1 cellular context compared by ENCODE assay signal in the genomic region with DNA sequence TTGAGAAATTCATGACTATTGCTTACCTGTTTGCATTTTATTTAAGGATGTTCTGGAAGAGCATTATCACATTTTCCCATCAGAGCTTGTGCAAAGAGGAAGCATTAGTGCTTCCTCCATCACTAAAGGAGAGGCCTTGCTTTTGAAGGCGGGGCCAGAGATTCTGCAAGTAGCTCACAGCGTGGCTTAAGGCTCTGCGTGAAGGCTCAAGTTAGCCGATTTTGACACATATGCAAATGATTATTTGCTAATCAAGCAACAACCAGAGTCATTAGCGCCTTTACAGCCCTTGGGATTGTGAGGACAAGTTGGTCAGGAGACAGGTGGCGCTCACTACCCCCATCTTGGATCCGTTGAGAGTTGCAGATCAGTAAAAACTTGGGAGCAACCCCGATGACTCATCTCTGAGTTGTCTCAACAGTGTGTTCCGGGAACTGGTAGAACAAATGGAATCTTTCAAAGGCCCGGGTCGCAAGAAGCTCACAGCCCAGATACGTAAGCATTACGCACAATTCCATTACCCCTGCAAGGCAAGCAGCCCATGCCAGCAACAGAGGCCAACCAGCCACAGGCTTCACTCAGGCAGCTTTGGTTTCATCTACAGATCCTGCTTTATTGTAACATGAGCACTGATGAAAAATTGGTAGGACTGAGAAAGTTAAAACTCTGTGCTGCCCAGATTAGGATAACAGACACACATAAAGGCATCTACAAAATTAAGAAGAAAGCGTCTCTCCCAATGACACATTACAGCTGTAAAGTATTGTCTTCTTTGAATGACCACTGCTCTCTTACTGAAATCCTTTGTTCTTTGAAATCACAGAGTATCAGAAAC.
TF ChIP-seq lines count a peak whose summit lies in the region.

No MANE protein-coding gene starts in this region.

TF ChIP-seq in HepG2, 621 proteins besides CTCF, POLR2A, EP300 and RAD21 (continued from another document and continues in another):
- TF ChIP-seq, protein P1, sequence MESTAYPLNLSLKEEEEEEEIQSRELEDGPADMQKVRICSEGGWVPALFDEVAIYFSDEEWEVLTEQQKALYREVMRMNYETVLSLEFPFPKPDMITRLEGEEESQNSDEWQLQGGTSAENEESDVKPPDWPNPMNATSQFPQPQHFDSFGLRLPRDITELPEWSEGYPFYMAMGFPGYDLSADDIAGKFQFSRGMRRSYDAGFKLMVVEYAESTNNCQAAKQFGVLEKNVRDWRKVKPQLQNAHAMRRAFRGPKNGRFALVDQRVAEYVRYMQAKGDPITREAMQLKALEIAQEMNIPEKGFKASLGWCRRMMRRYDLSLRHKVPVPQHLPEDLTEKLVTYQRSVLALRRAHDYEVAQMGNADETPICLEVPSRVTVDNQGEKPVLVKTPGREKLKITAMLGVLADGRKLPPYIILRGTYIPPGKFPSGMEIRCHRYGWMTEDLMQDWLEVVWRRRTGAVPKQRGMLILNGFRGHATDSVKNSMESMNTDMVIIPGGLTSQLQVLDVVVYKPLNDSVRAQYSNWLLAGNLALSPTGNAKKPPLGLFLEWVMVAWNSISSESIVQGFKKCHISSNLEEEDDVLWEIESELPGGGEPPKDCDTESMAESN (CRISPR knock-in tag; conservative IDR thresholded peaks at IDR 0.05), result peak; percentile 83
- no peak for TF ChIP-seq ZNF572 (CRISPR knock-in tag; IDR thresholded peaks at IDR 0.05)
- TF ChIP-seq, protein P2, sequence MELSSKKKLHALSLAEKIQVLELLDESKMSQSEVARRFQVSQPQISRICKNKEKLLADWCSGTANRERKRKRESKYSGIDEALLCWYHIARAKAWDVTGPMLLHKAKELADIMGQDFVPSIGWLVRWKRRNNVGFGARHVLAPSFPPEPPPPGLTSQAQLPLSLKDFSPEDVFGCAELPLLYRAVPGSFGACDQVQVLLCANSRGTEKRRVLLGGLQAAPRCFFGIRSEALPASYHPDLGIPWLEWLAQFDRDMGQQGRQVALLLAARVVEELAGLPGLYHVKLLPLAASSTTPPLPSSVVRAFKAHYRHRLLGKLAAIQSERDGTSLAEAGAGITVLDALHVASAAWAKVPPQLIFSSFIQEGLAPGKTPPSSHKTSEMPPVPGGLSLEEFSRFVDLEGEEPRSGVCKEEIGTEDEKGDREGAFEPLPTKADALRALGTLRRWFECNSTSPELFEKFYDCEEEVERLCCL (CRISPR knock-in tag; IDR thresholded peaks at IDR 0.05; ENCODE audit: borderline replicate concordance), result no peak
- TF ChIP-seq, protein P3, sequence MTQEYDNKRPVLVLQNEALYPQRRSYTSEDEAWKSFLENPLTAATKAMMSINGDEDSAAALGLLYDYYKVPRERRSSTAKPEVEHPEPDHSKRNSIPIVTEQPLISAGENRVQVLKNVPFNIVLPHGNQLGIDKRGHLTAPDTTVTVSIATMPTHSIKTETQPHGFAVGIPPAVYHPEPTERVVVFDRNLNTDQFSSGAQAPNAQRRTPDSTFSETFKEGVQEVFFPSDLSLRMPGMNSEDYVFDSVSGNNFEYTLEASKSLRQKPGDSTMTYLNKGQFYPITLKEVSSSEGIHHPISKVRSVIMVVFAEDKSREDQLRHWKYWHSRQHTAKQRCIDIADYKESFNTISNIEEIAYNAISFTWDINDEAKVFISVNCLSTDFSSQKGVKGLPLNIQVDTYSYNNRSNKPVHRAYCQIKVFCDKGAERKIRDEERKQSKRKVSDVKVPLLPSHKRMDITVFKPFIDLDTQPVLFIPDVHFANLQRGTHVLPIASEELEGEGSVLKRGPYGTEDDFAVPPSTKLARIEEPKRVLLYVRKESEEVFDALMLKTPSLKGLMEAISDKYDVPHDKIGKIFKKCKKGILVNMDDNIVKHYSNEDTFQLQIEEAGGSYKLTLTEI (CRISPR knock-in tag; conservative IDR thresholded peaks at IDR 0.05), result no peak
- no peak for TF ChIP-seq NRL (CRISPR knock-in tag; IDR thresholded peaks at IDR 0.05; ENCODE audit: borderline replicate concordance)
- no peak for TF ChIP-seq NONO (IDR thresholded peaks at IDR 0.05)
- no peak for TF ChIP-seq NONO (CRISPR knock-in tag; conservative IDR thresholded peaks at IDR 0.05)
- TF ChIP-seq, protein P4, sequence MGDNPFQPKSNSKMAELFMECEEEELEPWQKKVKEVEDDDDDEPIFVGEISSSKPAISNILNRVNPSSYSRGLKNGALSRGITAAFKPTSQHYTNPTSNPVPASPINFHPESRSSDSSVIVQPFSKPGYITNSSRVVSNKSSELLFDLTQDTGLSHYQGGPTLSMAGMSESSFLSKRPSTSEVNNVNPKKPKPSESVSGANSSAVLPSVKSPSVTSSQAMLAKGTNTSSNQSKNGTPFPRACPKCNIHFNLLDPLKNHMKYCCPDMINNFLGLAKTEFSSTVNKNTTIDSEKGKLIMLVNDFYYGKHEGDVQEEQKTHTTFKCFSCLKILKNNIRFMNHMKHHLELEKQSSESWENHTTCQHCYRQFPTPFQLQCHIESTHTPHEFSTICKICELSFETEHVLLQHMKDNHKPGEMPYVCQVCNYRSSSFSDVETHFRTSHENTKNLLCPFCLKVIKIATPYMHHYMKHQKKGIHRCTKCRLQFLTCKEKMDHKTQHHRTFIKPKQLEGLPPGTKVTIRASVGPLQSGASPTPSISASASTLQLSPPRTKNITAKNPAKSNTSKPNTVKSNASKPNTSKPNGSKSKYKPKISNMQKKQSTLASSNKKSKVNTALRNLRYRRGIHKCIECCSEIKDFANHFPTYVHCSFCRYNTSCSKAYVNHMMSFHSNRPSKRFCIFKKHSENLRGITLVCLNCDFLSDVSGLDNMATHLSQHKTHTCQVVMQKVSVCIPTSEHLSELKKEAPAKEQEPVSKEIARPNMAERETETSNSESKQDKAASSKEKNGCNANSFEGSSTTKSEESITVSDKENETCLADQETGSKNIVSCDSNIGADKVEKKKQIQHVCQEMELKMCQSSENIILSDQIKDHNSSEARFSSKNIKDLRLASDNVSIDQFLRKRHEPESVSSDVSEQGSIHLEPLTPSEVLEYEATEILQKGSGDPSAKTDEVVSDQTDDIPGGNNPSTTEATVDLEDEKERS (CRISPR knock-in tag; IDR thresholded peaks at IDR 0.05), result peak; percentile 39; the same call in 1 of the 2 replicates
- TF ChIP-seq ATF1 (CRISPR knock-in tag; IDR thresholded peaks at IDR 0.05), result peak; percentile 92
- TF ChIP-seq, protein P5, sequence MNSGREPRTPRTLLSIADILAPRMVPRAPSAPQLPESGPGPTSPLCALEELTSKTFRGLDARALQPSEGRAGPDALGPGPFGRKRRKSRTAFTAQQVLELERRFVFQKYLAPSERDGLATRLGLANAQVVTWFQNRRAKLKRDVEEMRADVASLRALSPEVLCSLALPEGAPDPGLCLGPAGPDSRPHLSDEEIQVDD (CRISPR knock-in tag; IDR thresholded peaks at IDR 0.05; ENCODE audit: borderline replicate concordance), result no peak
- TF ChIP-seq ZNF20 (CRISPR knock-in tag; IDR thresholded peaks at IDR 0.05), result no peak
- TF ChIP-seq, protein P6, sequence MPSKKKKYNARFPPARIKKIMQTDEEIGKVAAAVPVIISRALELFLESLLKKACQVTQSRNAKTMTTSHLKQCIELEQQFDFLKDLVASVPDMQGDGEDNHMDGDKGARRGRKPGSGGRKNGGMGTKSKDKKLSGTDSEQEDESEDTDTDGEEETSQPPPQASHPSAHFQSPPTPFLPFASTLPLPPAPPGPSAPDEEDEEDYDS (CRISPR knock-in tag; IDR thresholded peaks at IDR 0.05), result peak; percentile 52; the same call in 1 of the 2 replicates
- TF ChIP-seq BORCS8-MEF2B (CRISPR knock-in tag; IDR thresholded peaks at IDR 0.05), result 0 out of 2 replicates have a peak, but pooled peaks have one; percentile 58
- peak; percentile 48; the same call in 1 of the 2 replicates for TF ChIP-seq ZKSCAN5 (CRISPR knock-in tag; IDR thresholded peaks at IDR 0.05)
- TF ChIP-seq, protein P7, sequence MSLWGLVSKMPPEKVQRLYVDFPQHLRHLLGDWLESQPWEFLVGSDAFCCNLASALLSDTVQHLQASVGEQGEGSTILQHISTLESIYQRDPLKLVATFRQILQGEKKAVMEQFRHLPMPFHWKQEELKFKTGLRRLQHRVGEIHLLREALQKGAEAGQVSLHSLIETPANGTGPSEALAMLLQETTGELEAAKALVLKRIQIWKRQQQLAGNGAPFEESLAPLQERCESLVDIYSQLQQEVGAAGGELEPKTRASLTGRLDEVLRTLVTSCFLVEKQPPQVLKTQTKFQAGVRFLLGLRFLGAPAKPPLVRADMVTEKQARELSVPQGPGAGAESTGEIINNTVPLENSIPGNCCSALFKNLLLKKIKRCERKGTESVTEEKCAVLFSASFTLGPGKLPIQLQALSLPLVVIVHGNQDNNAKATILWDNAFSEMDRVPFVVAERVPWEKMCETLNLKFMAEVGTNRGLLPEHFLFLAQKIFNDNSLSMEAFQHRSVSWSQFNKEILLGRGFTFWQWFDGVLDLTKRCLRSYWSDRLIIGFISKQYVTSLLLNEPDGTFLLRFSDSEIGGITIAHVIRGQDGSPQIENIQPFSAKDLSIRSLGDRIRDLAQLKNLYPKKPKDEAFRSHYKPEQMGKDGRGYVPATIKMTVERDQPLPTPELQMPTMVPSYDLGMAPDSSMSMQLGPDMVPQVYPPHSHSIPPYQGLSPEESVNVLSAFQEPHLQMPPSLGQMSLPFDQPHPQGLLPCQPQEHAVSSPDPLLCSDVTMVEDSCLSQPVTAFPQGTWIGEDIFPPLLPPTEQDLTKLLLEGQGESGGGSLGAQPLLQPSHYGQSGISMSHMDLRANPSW (CRISPR knock-in tag; IDR thresholded peaks at IDR 0.05; ENCODE audit: borderline replicate concordance), result no peak
- TF ChIP-seq ZNF333 (CRISPR knock-in tag; IDR thresholded peaks at IDR 0.05; ENCODE audit: borderline replicate concordance), result no peak
- TF ChIP-seq, protein P8, sequence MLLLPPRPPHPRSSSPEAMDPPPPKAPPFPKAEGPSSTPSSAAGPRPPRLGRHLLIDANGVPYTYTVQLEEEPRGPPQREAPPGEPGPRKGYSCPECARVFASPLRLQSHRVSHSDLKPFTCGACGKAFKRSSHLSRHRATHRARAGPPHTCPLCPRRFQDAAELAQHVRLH (CRISPR knock-in tag; IDR thresholded peaks at IDR 0.05; ENCODE audit: borderline replicate concordance, low read depth), result peak; percentile 90; the same call in 1 of the 2 replicates
- 0 out of 2 replicates have a peak, but pooled peaks have one; percentile 51 for TF ChIP-seq ZNF441 (CRISPR knock-in tag; IDR thresholded peaks at IDR 0.05; ENCODE audit: borderline replicate concordance)
- TF ChIP-seq, protein P9, sequence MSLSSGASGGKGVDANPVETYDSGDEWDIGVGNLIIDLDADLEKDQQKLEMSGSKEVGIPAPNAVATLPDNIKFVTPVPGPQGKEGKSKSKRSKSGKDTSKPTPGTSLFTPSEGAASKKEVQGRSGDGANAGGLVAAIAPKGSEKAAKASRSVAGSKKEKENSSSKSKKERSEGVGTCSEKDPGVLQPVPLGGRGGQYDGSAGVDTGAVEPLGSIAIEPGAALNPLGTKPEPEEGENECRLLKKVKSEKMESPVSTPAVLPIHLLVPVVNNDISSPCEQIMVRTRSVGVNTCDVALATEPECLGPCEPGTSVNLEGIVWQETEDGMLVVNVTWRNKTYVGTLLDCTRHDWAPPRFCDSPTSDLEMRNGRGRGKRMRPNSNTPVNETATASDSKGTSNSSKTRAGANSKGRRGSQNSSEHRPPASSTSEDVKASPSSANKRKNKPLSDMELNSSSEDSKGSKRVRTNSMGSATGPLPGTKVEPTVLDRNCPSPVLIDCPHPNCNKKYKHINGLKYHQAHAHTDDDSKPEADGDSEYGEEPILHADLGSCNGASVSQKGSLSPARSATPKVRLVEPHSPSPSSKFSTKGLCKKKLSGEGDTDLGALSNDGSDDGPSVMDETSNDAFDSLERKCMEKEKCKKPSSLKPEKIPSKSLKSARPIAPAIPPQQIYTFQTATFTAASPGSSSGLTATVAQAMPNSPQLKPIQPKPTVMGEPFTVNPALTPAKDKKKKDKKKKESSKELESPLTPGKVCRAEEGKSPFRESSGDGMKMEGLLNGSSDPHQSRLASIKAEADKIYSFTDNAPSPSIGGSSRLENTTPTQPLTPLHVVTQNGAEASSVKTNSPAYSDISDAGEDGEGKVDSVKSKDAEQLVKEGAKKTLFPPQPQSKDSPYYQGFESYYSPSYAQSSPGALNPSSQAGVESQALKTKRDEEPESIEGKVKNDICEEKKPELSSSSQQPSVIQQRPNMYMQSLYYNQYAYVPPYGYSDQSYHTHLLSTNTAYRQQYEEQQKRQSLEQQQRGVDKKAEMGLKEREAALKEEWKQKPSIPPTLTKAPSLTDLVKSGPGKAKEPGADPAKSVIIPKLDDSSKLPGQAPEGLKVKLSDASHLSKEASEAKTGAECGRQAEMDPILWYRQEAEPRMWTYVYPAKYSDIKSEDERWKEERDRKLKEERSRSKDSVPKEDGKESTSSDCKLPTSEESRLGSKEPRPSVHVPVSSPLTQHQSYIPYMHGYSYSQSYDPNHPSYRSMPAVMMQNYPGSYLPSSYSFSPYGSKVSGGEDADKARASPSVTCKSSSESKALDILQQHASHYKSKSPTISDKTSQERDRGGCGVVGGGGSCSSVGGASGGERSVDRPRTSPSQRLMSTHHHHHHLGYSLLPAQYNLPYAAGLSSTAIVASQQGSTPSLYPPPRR (CRISPR knock-in tag; IDR thresholded peaks at IDR 0.05; ENCODE audit: borderline replicate concordance), result 0 out of 2 replicates have a peak, but pooled peaks have one; percentile 23
- TF ChIP-seq, protein P10, sequence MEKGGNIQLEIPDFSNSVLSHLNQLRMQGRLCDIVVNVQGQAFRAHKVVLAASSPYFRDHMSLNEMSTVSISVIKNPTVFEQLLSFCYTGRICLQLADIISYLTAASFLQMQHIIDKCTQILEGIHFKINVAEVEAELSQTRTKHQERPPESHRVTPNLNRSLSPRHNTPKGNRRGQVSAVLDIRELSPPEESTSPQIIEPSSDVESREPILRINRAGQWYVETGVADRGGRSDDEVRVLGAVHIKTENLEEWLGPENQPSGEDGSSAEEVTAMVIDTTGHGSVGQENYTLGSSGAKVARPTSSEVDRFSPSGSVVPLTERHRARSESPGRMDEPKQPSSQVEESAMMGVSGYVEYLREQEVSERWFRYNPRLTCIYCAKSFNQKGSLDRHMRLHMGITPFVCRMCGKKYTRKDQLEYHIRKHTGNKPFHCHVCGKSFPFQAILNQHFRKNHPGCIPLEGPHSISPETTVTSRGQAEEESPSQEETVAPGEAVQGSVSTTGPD (CRISPR knock-in tag; IDR thresholded peaks at IDR 0.05), result no peak
- TF ChIP-seq, protein P11, sequence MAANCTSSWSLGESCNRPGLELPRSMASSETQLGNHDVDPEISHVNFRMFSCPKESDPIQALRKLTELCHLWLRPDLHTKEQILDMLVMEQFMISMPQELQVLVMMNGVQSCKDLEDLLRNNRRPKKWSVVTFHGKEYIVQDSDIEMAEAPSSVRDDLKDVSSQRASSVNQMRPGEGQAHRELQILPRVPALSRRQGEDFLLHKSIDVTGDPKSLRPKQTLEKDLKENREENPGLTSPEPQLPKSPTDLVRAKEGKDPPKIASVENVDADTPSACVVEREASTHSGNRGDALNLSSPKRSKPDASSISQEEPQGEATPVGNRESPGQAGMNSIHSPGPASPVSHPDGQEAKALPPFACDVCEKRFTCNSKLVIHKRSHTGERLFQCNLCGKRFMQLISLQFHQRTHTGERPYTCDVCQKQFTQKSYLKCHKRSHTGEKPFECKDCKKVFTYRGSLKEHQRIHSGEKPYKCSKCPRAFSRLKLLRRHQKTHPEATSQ (CRISPR knock-in tag; IDR thresholded peaks at IDR 0.05; ENCODE audit: borderline replicate concordance), result 0 out of 2 replicates have a peak, but pooled peaks have one; percentile 74
- no peak; the same call in 1 of the 2 replicates for TF ChIP-seq ZNF292 (CRISPR knock-in tag; IDR thresholded peaks at IDR 0.05; ENCODE audit: borderline replicate concordance, low read depth)
